ENCODE assay signal across 23 cellular contexts in genomic region chr6:119552016-119552415, GRCh38.
"Had no signal": no experiment of that assay in that cellular context is flagged by ENCODE, and none has a peak within 500 bp of the region (broad histone marks: within the 10 kb centered on the region; RNA-seq: fewer than 3 reads in every experiment).

No MANE protein-coding gene starts in this region.

- H3K4me3 ChIP-seq: cardiac muscle cell, PC-9 had no signal

- H3K4me1 Mint-ChIP-seq: activated B cell treated with CpG ODN at 0.5 μM for 24 hours; activated CD4-positive, alpha-beta memory T cell treated with anti-CD3 and anti-CD28 coated beads, Interleukin-2, amount 10 ng/mL, durations not matched to agents 7 days and 5 days; activated CD4-positive, alpha-beta T cell treated with anti-CD3 and anti-CD28 coated beads, Interleukin-2, amount 10 ng/mL, durations not matched to agents 7 days and 5 days; activated naive CD4-positive, alpha-beta T cell treated with anti-CD3 and anti-CD28 coated beads, Interleukin-2, amount 10 ng/mL, durations not matched to agents 7 days and 5 days; activated naive CD8-positive, alpha-beta T cell treated with anti-CD3 and anti-CD28 coated beads for 36 hours had no signal

- ATAC-seq: activated T-cell treated with anti-CD3 and anti-CD28 coated beads, Interleukin-2, amount 50 U/mL, for 72 hours had no signal

- H2AFZ ChIP-seq: PC-9 had no signal

- H3K27me3 Mint-ChIP-seq: activated B cell treated with CpG ODN at 0.5 μM for 24 hours had no signal

- H3K27me3 ChIP-seq: brain microvascular endothelial cell, cardiac muscle cell had no signal

- H3K4me2 ChIP-seq: PC-9 had no signal

- DNase-seq: activated B cell treated with CpG ODN at 0.5 μM for 24 hours; activated CD4-positive, alpha-beta memory T cell treated with anti-CD3 and anti-CD28 coated beads, Interleukin-2, amount 10 ng/mL, durations not matched to agents 7 days and 5 days; activated CD4-positive, alpha-beta T cell treated with anti-CD3 and anti-CD28 coated beads for 1 hour; activated CD4-positive, alpha-beta T cell treated with anti-CD3 and anti-CD28 coated beads, Interleukin-2, amount 10 ng/mL, durations not matched to agents 7 days and 5 days; activated CD8-positive, alpha-beta memory T cell treated with anti-CD3 and anti-CD28 coated beads, Interleukin-2, amount 50 U/mL, for 4 hours; activated gamma-delta T cell treated with Interleukin-2 at 50 U/mL for 16 hours; activated naive CD4-positive, alpha-beta T cell treated with anti-CD3 and anti-CD28 coated beads, Interleukin-2, amount 10 ng/mL, durations not matched to agents 7 days and 5 days; activated naive CD8-positive, alpha-beta T cell treated with anti-CD3 and anti-CD28 coated beads for 36 hours; activated T-cell treated with anti-CD3 and anti-CD28 coated beads, Interleukin-2, amount 50 U/mL, for 72 hours; brain microvascular endothelial cell; NCI-H1092; NCI-H1417; NCI-H2029; NCI-H2107; NCI-H2171 treated with DMSO at 0.1 percent for 48 hours; NCI-H226; NCI-H510A; NCI-H69; PC-9; SHP77 treated with DMSO at 0.1 percent for 48 hours had no signal

- H3K36me3 Mint-ChIP-seq: activated naive CD4-positive, alpha-beta T cell treated with anti-CD3 and anti-CD28 coated beads, Interleukin-2, amount 10 ng/mL, durations not matched to agents 7 days and 5 days; activated naive CD8-positive, alpha-beta T cell treated with anti-CD3 and anti-CD28 coated beads for 36 hours had no signal

- H3K9me3 Mint-ChIP-seq: activated CD4-positive, alpha-beta memory T cell treated with anti-CD3 and anti-CD28 coated beads, Interleukin-2, amount 10 ng/mL, durations not matched to agents 7 days and 5 days; activated CD4-positive, alpha-beta T cell treated with anti-CD3 and anti-CD28 coated beads, Interleukin-2, amount 10 ng/mL, durations not matched to agents 7 days and 5 days; activated naive CD4-positive, alpha-beta T cell treated with anti-CD3 and anti-CD28 coated beads, Interleukin-2, amount 10 ng/mL, durations not matched to agents 7 days and 5 days; activated naive CD8-positive, alpha-beta T cell treated with anti-CD3 and anti-CD28 coated beads for 36 hours had no signal

- H3K27ac ChIP-seq: brain microvascular endothelial cell, cardiac muscle cell, PC-9 had no signal

- H3K4me3 Mint-ChIP-seq: activated B cell treated with CpG ODN at 0.5 μM for 24 hours; activated CD4-positive, alpha-beta memory T cell treated with anti-CD3 and anti-CD28 coated beads, Interleukin-2, amount 10 ng/mL, durations not matched to agents 7 days and 5 days; activated CD4-positive, alpha-beta T cell treated with anti-CD3 and anti-CD28 coated beads, Interleukin-2, amount 10 ng/mL, durations not matched to agents 7 days and 5 days; activated naive CD4-positive, alpha-beta T cell treated with anti-CD3 and anti-CD28 coated beads, Interleukin-2, amount 10 ng/mL, durations not matched to agents 7 days and 5 days; activated naive CD8-positive, alpha-beta T cell treated with anti-CD3 and anti-CD28 coated beads for 36 hours; activated T-cell treated with anti-CD3 and anti-CD28 coated beads, Interleukin-2, amount 50 U/mL, for 72 hours; T-helper 1 cell treated with Interleukin-12 subunit alpha and Interleukin-12 subunit beta and Interleukin-4 antibody, amounts not matched to agents 30 μg/mL and 1 μg/mL, for 36 hours had no signal

- H3K27ac Mint-ChIP-seq: activated B cell treated with CpG ODN at 0.5 μM for 24 hours; activated CD4-positive, alpha-beta memory T cell treated with anti-CD3 and anti-CD28 coated beads, Interleukin-2, amount 10 ng/mL, durations not matched to agents 7 days and 5 days; activated CD4-positive, alpha-beta T cell treated with anti-CD3 and anti-CD28 coated beads, Interleukin-2, amount 10 ng/mL, durations not matched to agents 7 days and 5 days; activated naive CD4-positive, alpha-beta T cell treated with anti-CD3 and anti-CD28 coated beads, Interleukin-2, amount 10 ng/mL, durations not matched to agents 7 days and 5 days; activated naive CD8-positive, alpha-beta T cell treated with anti-CD3 and anti-CD28 coated beads for 36 hours; activated T-cell treated with anti-CD3 and anti-CD28 coated beads, Interleukin-2, amount 50 U/mL, for 72 hours; activated T-helper 2 cell treated with anti-CD3 and anti-CD28 coated beads, Interferon-gamma antibody, Interleukin-2, Interleukin-4, amounts not matched to agents 10 μg/mL and 5 μg/mL and 100 μg/mL, durations not matched to agents 14 hours and 24 hours and 36 hours; T-helper 1 cell treated with Interleukin-12 subunit alpha and Interleukin-12 subunit beta and Interleukin-4 antibody, amounts not matched to agents 30 μg/mL and 1 μg/mL, for 36 hours had no signal

- H3K36me3 ChIP-seq: brain microvascular endothelial cell, cardiac muscle cell had no signal
